Comparison of ENCODE assay signal across 11 cellular contexts in genomic region chr17:82978765-82979349, GRCh38.
DNase-seq lines count a peak whose midpoint lies in the region; ATAC-seq and TF ChIP-seq lines count a peak whose summit lies in the region.
"Had no signal": no experiment of that assay in that cellular context is flagged by ENCODE, and none has a peak within 500 bp of the region (broad histone marks: within the 10 kb centered on the region; RNA-seq: fewer than 3 reads in every experiment).

No MANE protein-coding gene starts in this region.

- H3K27ac ChIP-seq in CD4-positive, alpha-beta memory T cell (ENCODE audit: low read depth, low read length), result no peak overlapping the region
- no peak overlapping the region for H3K27ac ChIP-seq in lower lobe of right lung
- H3K27ac ChIP-seq: KMS-11 had no signal

- H3K27me3 ChIP-seq in CD4-positive, alpha-beta memory T cell (ENCODE audit: insufficient read depth, low read length), result no peaks in the 10 kb centered on the region
- no peaks in the 10 kb centered on the region for H3K27me3 ChIP-seq in lower lobe of right lung (ENCODE audit: low read depth)

- TF ChIP-seq CTCF in GM20000 (IDR thresholded peaks at IDR 0.05; ENCODE audit: extremely low read depth, missing control alignments) (no peak), lower lobe of right lung (IDR thresholded peaks at IDR 0.05) (no peak)

- H3K9me3 Mint-ChIP-seq in CD4-positive, alpha-beta memory T cell, result peaks cover 0 to 2% (median 0%) of the 10 kb centered on the region in 8 donors

- POLR2A ChIA-PET in CD4-positive, alpha-beta memory T cell (lab: Charles Lee; ENCODE audit: partially characterized antibody), result interaction anchor here (0.6 to 1.9 kb wide), 6 partner anchors 69 to 115 kb away, joined by 3 to 8 read pairs (median 4); partner anchors contain the start of gene METRNL

- H3K36me3 ChIP-seq in CD4-positive, alpha-beta memory T cell (ENCODE audit: insufficient read depth, low read length), result no peaks in the 10 kb centered on the region
- H3K36me3 ChIP-seq in lower lobe of right lung, result no peaks in the 10 kb centered on the region

- peaks cover 23% of the 10 kb centered on the region for H3K4me1 ChIP-seq in CD4-positive, alpha-beta memory T cell (ENCODE audit: insufficient read depth, low read length)
- peaks cover 12% of the 10 kb centered on the region for H3K4me1 ChIP-seq in lower lobe of right lung

- H3K9me3 ChIP-seq in CD4-positive, alpha-beta memory T cell (ENCODE audit: control insufficient read depth in 1 of 2, low read length in 2 of 2), result no peaks in the 10 kb centered on the region
- H3K9me3 ChIP-seq in lower lobe of right lung, result no peaks in the 10 kb centered on the region

- peak in 4 of 5 donors; percentile 44 to 52 (median 47) for DNase-seq in CD4-positive, alpha-beta memory T cell
- DNase-seq in GM20000 (ENCODE audit: low spot score), result peak; percentile 80
- peak; percentile 43 for DNase-seq in UCSD-AML1 (lab: John Stamatoyannopoulos, UW; ENCODE audit: unreplicated experiment)
- peak; percentile 70 for DNase-seq in lower lobe of right lung
- DNase-seq in NCI-H748 (lab: John Stamatoyannopoulos, UW; ENCODE audit: unreplicated experiment), result no peak
- DNase-seq: Calu3, T-helper 9 cell had no signal

- peaks cover 22 to 41% (median 27%) of the 10 kb centered on the region in 4 donors for H3K4me1 Mint-ChIP-seq in CD4-positive, alpha-beta memory T cell

- peak overlapping the region in 1 of 2 donors; percentile 4 for H3K4me3 ChIP-seq in CD4-positive, alpha-beta memory T cell (ENCODE audit: low read length in 2 of 2)
- no peak overlapping the region for H3K4me3 ChIP-seq in lower lobe of right lung

- peak overlapping the region; percentile 68 to 89 (median 83) for H3K27ac Mint-ChIP-seq in CD4-positive, alpha-beta memory T cell

- ATAC-seq in lower lobe of right lung (peak; percentile 69 to 73), GM19463 (IDR thresholded peaks at IDR 0.05; ENCODE audit: unreplicated experiment) (no peak), HG02678 (IDR thresholded peaks at IDR 0.05; ENCODE audit: unreplicated experiment) (no peak), HG03469 (IDR thresholded peaks at IDR 0.05; ENCODE audit: unreplicated experiment) (no peak)

- H3K36me3 Mint-ChIP-seq in CD4-positive, alpha-beta memory T cell, result peaks cover 1 to 3% of the 10 kb centered on the region in 2 donors

- intact Hi-C loops in CD4-positive, alpha-beta memory T cell (cut with micrococcal nuclease), result no loop called here
- intact Hi-C loops in lower lobe of right lung (cut with DNase I), result no loop called here

- no peaks in the 10 kb centered on the region for H3K27me3 Mint-ChIP-seq in CD4-positive, alpha-beta memory T cell

- H3K4me3 Mint-ChIP-seq in CD4-positive, alpha-beta memory T cell, result peak overlapping the region; percentile 41 to 83 (median 76)

- CTCF ChIA-PET in CD4-positive, alpha-beta memory T cell (lab: Charles Lee; ENCODE audit: partially characterized antibody), result interaction anchor here (1.4 kb wide), 1 partner anchor 11 kb away, joined by 3 read pairs; no protein-coding TSS in a partner anchor

Comparison
In these comparisons a context has a peak if more than half of its experiments do, and no peak if none do; other contexts are left out.
1. ATAC-seq: peak in lower lobe of right lung (2 of 2); none in GM19463 (single experiment), HG02678 (single experiment) and HG03469 (single experiment).